Comparison of ENCODE assay signal across 31 cellular contexts in genomic region chr4:116001291-116001690, GRCh38.
"Had no signal": no experiment of that assay in that cellular context is flagged by ENCODE, and none has a peak within 500 bp of the region (broad histone marks: within the 10 kb centered on the region; RNA-seq: fewer than 3 reads in every experiment).

No MANE protein-coding gene starts in this region.

- H3K27me3 ChIP-seq: adrenal gland, ascending aorta, body of pancreas, brain microvascular endothelial cell, breast epithelium, cardiac muscle cell had no signal

- ATAC-seq: activated naive CD4-positive, alpha-beta T cell treated with anti-CD3 and anti-CD28 coated beads, Interleukin-2, amount 50 U/mL, for 72 hours; activated naive CD8-positive, alpha-beta T cell treated with anti-CD3 and anti-CD28 coated beads, Interleukin-2, amount 50 U/mL, for 24 hours; activated T-cell treated with anti-CD3 and anti-CD28 coated beads, Interleukin-2, amount 50 U/mL, for 4 hours; activated T-cell treated with anti-CD3 and anti-CD28 coated beads, Interleukin-2, amount 50 U/mL, for 72 hours; activated T-helper 17 cell treated with anti-CD3 and anti-CD28 coated beads, Interleukin-2, amount 50 U/mL, for 72 hours; body of pancreas had no signal

- H3K4me3 ChIP-seq: adrenal gland, ascending aorta, body of pancreas, breast epithelium, cardiac muscle cell had no signal

- DNase-seq: activated effector memory CD4-positive, alpha-beta T cell treated with anti-CD3 and anti-CD28 coated beads, Interleukin-2, amount 50 U/mL, for 16 hours; activated effector memory CD4-positive, alpha-beta T cell treated with Interleukin-2 at 50 U/mL for 16 hours; activated gamma-delta T cell; activated gamma-delta T cell treated with Interleukin-2 at 50 U/mL for 16 hours; activated naive CD4-positive, alpha-beta T cell; activated naive CD4-positive, alpha-beta T cell treated with anti-CD3 and anti-CD28 coated beads for 36 hours; activated naive CD4-positive, alpha-beta T cell treated with anti-CD3 and anti-CD28 coated beads, Interleukin-2, amount 10 ng/mL, durations not matched to agents 7 days and 5 days; activated naive CD4-positive, alpha-beta T cell treated with anti-CD3 and anti-CD28 coated beads, Interleukin-2, amount 50 U/mL, for 16 hours; activated naive CD4-positive, alpha-beta T cell treated with Interleukin-2 at 50 U/mL for 16 hours; activated naive CD8-positive, alpha-beta T cell treated with anti-CD3 and anti-CD28 coated beads for 36 hours; activated naive CD8-positive, alpha-beta T cell treated with anti-CD3 and anti-CD28 coated beads, Interleukin-2, amount 10 ng/mL, durations not matched to agents 7 days and 5 days; activated naive CD8-positive, alpha-beta T cell treated with anti-CD3 and anti-CD28 coated beads, Interleukin-2, amount 50 U/mL, for 24 hours; activated T-cell treated with anti-CD3 and anti-CD28 coated beads, Interleukin-2, amount 50 U/mL, for 24 hours; activated T-cell treated with anti-CD3 and anti-CD28 coated beads, Interleukin-2, amount 50 U/mL, for 4 hours; activated T-cell treated with anti-CD3 and anti-CD28 coated beads, Interleukin-2, amount 50 U/mL, for 48 hours; activated T-cell treated with anti-CD3 and anti-CD28 coated beads, Interleukin-2, amount 50 U/mL, for 72 hours; adrenal gland; amniotic stem cell; amygdala; anterior cingulate cortex; aorta; body of pancreas; brain microvascular endothelial cell; caudate nucleus; central memory CD4-positive, alpha-beta T cell; cerebellar nuclear complex had no signal

- H3K27ac ChIP-seq: adrenal gland, ascending aorta, body of pancreas, brain microvascular endothelial cell, breast epithelium, cardiac muscle cell had no signal

- H3K36me3 ChIP-seq: adrenal gland, ascending aorta, brain microvascular endothelial cell, breast epithelium, cardiac muscle cell had no signal

- H3K4me1 ChIP-seq: adrenal gland, ascending aorta, body of pancreas, breast epithelium had no signal

- H3K9me3 ChIP-seq: adrenal gland, ascending aorta, body of pancreas, breast epithelium had no signal
